In genomic region chr5:127596501-127596900, GRCh38 we compare ENCODE assay signal across 1 cellular context.
TF ChIP-seq lines count a peak whose summit lies in the region.

No MANE protein-coding gene starts in this region.

TF ChIP-seq in HEK293, 187 proteins besides CTCF, POLR2A, EP300 and RAD21 (continued from another document):
- no peak for TF ChIP-seq ZNF16 (tag by site-specific recombination; IDR thresholded peaks at IDR 0.05; ENCODE audit: low read depth)
- TF ChIP-seq ZIC2 (tag by site-specific recombination; IDR thresholded peaks at IDR 0.05): peak; percentile 13; the same call in 1 of the 2 replicates
